22 cellular contexts compared by ENCODE assay signal in the genomic region with DNA sequence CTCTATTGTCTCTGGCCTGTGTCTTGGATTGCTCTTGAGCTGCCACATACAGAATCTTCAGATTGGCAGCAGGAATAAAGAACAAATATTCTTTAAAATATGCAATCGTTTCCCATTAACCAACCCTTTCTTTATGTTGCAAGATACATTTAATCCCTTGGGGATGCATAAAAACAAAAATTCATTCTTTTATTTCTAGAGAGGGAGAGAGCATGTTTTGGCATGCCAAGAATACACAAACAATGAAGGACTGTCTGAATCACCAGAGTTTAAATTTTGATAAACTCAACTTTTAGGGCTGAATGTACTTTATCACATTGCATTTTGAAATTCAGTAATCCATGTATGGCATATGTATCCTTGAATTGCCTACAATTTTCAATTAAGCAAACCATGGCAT.
"Had no signal": no experiment of that assay in that cellular context is flagged by ENCODE, and none has a peak within 500 bp of the region (broad histone marks: within the 10 kb centered on the region; RNA-seq: fewer than 3 reads in every experiment).

No MANE protein-coding gene starts in this region.

- H3K27me3 ChIP-seq: SJCRH30 had no signal

- H3K4me3 ChIP-seq: SJCRH30 had no signal

- H3K27ac ChIP-seq: SJCRH30 had no signal

- H3K36me3 ChIP-seq: SJCRH30 had no signal

- DNase-seq: activated CD4-positive, alpha-beta T cell treated with anti-CD3 and anti-CD28 coated beads for 4 hours; activated CD8-positive, alpha-beta memory T cell treated with anti-CD3 and anti-CD28 coated beads, Interleukin-2, amount 50 U/mL, for 4 hours; activated CD8-positive, alpha-beta T cell treated with anti-CD3 and anti-CD28 coated beads for 36 hours; activated naive CD4-positive, alpha-beta T cell treated with anti-CD3 and anti-CD28 coated beads, Interleukin-2, amount 50 U/mL, for 16 hours; activated naive CD8-positive, alpha-beta T cell treated with anti-CD3 and anti-CD28 coated beads, Interleukin-2, amount 10 ng/mL, durations not matched to agents 7 days and 5 days; activated T-cell treated with anti-CD3 and anti-CD28 coated beads, Interleukin-2, amount 50 U/mL, for 1 hour; aorta; KG1; NCI-H1092; NCI-H1930; NCI-H345; NCI-H510A; NCI-H526 treated with DMSO at 0.1 percent for 48 hours; NCI-H82; OCI-M1; RPMI8226; SJCRH30; SW 1271 had no signal

- H3K4me1 ChIP-seq: SJCRH30 had no signal

- ATAC-seq: activated CD4-positive, CD25-positive, alpha-beta regulatory T cell treated with anti-CD3 and anti-CD28 coated beads, Interleukin-2, amount 50 U/mL, for 24 hours; activated CD8-positive, alpha-beta T cell treated with anti-CD3 and anti-CD28 coated beads for 36 hours; Panc1; Right ventricle myocardium inferior; SK-N-SH treated with all-trans-retinoic acid at 6 μM for 48 hours had no signal
